8 cellular contexts compared by ENCODE assay signal in the genomic region with DNA sequence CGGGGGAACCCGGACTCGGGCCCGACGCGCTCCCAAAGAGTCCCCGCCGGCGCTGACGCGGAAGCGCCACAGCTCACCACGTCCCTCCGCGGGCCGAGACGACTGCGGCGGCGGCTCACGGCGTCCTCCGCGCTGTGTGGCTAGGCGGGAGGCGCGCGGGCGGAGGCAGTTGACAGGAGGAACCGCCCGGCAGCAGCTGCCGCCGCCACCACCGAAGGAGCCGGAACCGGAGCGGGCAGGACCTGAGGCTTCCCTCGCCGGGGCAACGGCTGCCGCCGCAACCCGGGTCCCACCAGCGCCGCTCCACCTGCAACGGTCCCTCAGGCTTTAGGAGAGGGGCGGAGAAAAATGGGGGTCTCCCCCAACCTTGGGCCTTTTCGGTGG. TPM values are rescaled to one million over a fixed set of nuclear protein-coding genes. Genes with fewer than 3 reads are reported as not detected.
DNase-seq lines count a peak whose midpoint lies in the region; ATAC-seq and TF ChIP-seq lines count a peak whose summit lies in the region.

No MANE protein-coding gene starts in this region.

- H3K4me1 Mint-ChIP-seq in dendritic cell treated with granulocyte-macrophage colony-stimulating factor and Interleukin-4, amounts not matched to agents 40 ng/mL and 50 ng/mL, for 4 days (ENCODE audit: low read depth): peaks cover 56% of the 10 kb centered on the region

- H3K27me3 Mint-ChIP-seq in dendritic cell treated with granulocyte-macrophage colony-stimulating factor and Interleukin-4, amounts not matched to agents 40 ng/mL and 50 ng/mL, for 4 days: peaks cover 7% of the 10 kb centered on the region

- peak; percentile 59 for DNase-seq in EL
- peak; percentile 53 for DNase-seq in LoVo (ENCODE audit: low spot score)
- peak; percentile 81 for DNase-seq in activated CD4-positive, alpha-beta T cell treated with anti-CD3 and anti-CD28 coated beads for 48 hours
- DNase-seq in lung (ENCODE audit: low spot score): peak; percentile 62
- DNase-seq in stimulated activated CD4-positive, alpha-beta T cell treated with anti-CD3 and anti-CD28 coated beads, TNF-alpha, amount 100 ng/mL, for 4 hours (ENCODE audit: low read depth in 3 of 3): peak; percentile 49 to 56 (median 51)
- no peak for DNase-seq in cerebellar nuclear complex (lab: John Stamatoyannopoulos, UW)

- peak overlapping the region; percentile 91 for H3K4me3 Mint-ChIP-seq in dendritic cell treated with granulocyte-macrophage colony-stimulating factor and Interleukin-4, amounts not matched to agents 40 ng/mL and 50 ng/mL, for 4 days

- H3K27ac ChIP-seq in lung (ENCODE audit: low read depth in 1 of 2, low read length in 1 of 2): peak overlapping the region; percentile 95 to 99

- no peaks in the 10 kb centered on the region for H3K27me3 ChIP-seq in lung (ENCODE audit: control insufficient read depth, insufficient read depth)

- ATAC-seq in GM21526 (IDR thresholded peaks at IDR 0.05; ENCODE audit: low FRiP score, unreplicated experiment) (peak; percentile 42), lung (ENCODE audit: insufficient read depth, low FRiP score) (peak; percentile 73)

- intact Hi-C loops in dendritic cell treated with granulocyte-macrophage colony-stimulating factor and Interleukin-4, amounts not matched to agents 40 ng/mL and 50 ng/mL, for 4 days (cut with micrococcal nuclease): loop anchor here (2.0 to 5.0 kb wide), 2 partner anchors 197 to 265 kb away; partner anchors contain the start of gene ARF5

- no peaks in the 10 kb centered on the region for H3K9me3 ChIP-seq in lung (ENCODE audit: control insufficient read depth in 2 of 2, insufficient read depth in 1 of 2, low read length in 1 of 2)

- H3K9me3 Mint-ChIP-seq in dendritic cell treated with granulocyte-macrophage colony-stimulating factor and Interleukin-4, amounts not matched to agents 40 ng/mL and 50 ng/mL, for 4 days: no peaks in the 10 kb centered on the region

- H3K27ac Mint-ChIP-seq in dendritic cell treated with granulocyte-macrophage colony-stimulating factor and Interleukin-4, amounts not matched to agents 40 ng/mL and 50 ng/mL, for 4 days: peak overlapping the region; percentile 98

- peaks cover 2 to 6% of the 10 kb centered on the region in 2 donors for H3K36me3 ChIP-seq in lung (ENCODE audit: control insufficient read depth in 2 of 2, insufficient read depth in 2 of 2, low read length in 2 of 2)

- H3K4me1 ChIP-seq in lung (ENCODE audit: control insufficient read depth in 2 of 2, insufficient read depth in 2 of 2, low read length in 2 of 2): peaks cover 0 to 14% of the 10 kb centered on the region in 2 donors

- H3K4me3 ChIP-seq in lung: peak overlapping the region; percentile 96

- H3K36me3 Mint-ChIP-seq in dendritic cell treated with granulocyte-macrophage colony-stimulating factor and Interleukin-4, amounts not matched to agents 40 ng/mL and 50 ng/mL, for 4 days (ENCODE audit: low read depth): peaks cover 53% of the 10 kb centered on the region

- WGBS in lung, 2 donors: 0 to 1% methylated on average over 48 of the region's 48 CpGs

- no peak for TF ChIP-seq CTCF in lung (IDR thresholded peaks at IDR 0.05; ENCODE audit: control extremely low read depth, extremely low read depth)

RNA-seq across cellular contexts. Expression of gene ZNF800, which starts 0.3 kb away (rescaled TPM):
- total RNA-seq in lung: 10 to 100 TPM; 32.5 to 34.8 TPM
- 1 to 10 TPM; 7.7 to 8.7 TPM for polyA plus RNA-seq in lung

Comparison
In these comparisons a context has a peak if more than half of its experiments do, and no peak if none do; other contexts are left out.
1. DNase-seq: peak in EL (single experiment), LoVo (single experiment), activated CD4-positive, alpha-beta T cell treated with anti-CD3 and anti-CD28 coated beads for 48 hours (single experiment), lung (single experiment) and stimulated activated CD4-positive, alpha-beta T cell treated with anti-CD3 and anti-CD28 coated beads, TNF-alpha, amount 100 ng/mL, for 4 hours (3 of 3); none in cerebellar nuclear complex (0 of 2).